ENCODE assay signal across 10 cellular contexts in the genomic region with DNA sequence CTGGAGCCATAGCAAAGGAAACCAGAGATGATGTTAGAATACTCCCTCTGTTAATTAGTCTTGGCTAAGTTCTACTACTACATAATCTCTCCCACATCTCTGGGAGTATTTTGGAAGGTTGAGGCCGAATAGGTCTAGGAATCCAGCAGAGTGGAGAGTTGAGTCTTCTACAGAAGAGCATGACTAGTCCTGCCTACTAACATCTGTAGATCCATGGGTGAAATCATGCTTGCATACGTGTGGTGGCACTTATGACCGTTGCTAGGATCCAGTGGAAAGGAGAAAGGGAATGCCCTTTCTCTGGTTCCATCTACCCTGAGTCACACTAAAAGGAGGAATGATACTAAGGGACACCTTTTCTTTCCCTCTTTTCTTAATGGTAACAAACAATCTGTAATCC.
"Had no signal": no experiment of that assay in that cellular context is flagged by ENCODE, and none has a peak within 500 bp of the region (broad histone marks: within the 10 kb centered on the region; RNA-seq: fewer than 3 reads in every experiment).

No MANE protein-coding gene starts in this region.

- H3K27ac Mint-ChIP-seq: H9, HFFc6 had no signal

- H2AFZ ChIP-seq: GM23248 had no signal

- H3K36me3 ChIP-seq: HAP-1 had no signal

- H3K9me3 ChIP-seq: HAP-1 had no signal

- FAIRE-seq: H1, H54 had no signal

- H3K9me3 Mint-ChIP-seq: H9, HFFc6 had no signal

- DNase-seq: GM23248, GOT3, H7, H9, HCEC 1CT, HFFc6 had no signal

- H3K27ac ChIP-seq: GM23248 had no signal

- H3K9ac ChIP-seq: GM23248 had no signal

- H3K4me1 Mint-ChIP-seq: H9 had no signal

- H3K4me3 Mint-ChIP-seq: H9, HFFc6 had no signal

- H3K4me3 ChIP-seq: GM23248, HAP-1 had no signal

- H3K4me1 ChIP-seq: HAP-1 had no signal

- ATAC-seq: HCT116 had no signal
